Comparison of ENCODE assay signal across 24 cellular contexts in genomic region chr4:8726344-8726851, GRCh38.
DNase-seq lines count a peak whose midpoint lies in the region; ATAC-seq and TF ChIP-seq lines count a peak whose summit lies in the region.
"Had no signal": no experiment of that assay in that cellular context is flagged by ENCODE, and none has a peak within 500 bp of the region (broad histone marks: within the 10 kb centered on the region; RNA-seq: fewer than 3 reads in every experiment).

No MANE protein-coding gene starts in this region.

- intact Hi-C loops in cardiac septum (cut with DNase I) = no loop called here
- intact Hi-C loops in left ventricle myocardium superior (cut with micrococcal nuclease) = no loop called here

- CTCF ChIA-PET in GM10248 (lab: Yijun Ruan, JAX) = no interaction called here

- ATAC-seq in left ventricle myocardium superior = no peak
- ATAC-seq: left colon; stimulated activated effector memory CD8-positive, alpha-beta T cell treated with anti-CD3 and anti-CD28 coated beads, Interleukin-12 subunit alpha, Interleukin-12 subunit beta, amount 100 ng/mL, for 72 hours; T-cell had no signal

- in situ Hi-C loops in G401 (cut with HindIII; ENCODE audit: low sequenced_read_pairs) = no loop called here

- TF ChIP-seq CTCF in WERI-Rb-1 (IDR thresholded peaks at IDR 0.05; ENCODE audit: low read depth, low read length) (no peak), GM10248 (IDR thresholded peaks at IDR 0.05; ENCODE audit: control extremely low read depth, extremely low read depth, low read depth, missing control alignments) (no peak)

- H3K4me3 ChIP-seq in WERI-Rb-1 (ENCODE audit: low read depth, low read length) = no peak overlapping the region
- H3K4me3 ChIP-seq: cardiac muscle cell, esophagus muscularis mucosa had no signal

- no peaks in the 10 kb centered on the region for H3K9me3 ChIP-seq in WERI-Rb-1 (ENCODE audit: severe bottlenecking)
- H3K9me3 ChIP-seq: esophagus muscularis mucosa, neutrophil had no signal

- DNase-seq in cardiac septum (ENCODE audit: low spot score) (peak; percentile 62), left ventricle myocardium superior (no peak), WERI-Rb-1 (peak; percentile 3), myocyte (ENCODE audit: low read depth) (peak; percentile 16), ureter (ENCODE audit: low spot score) (peak; percentile 22), G401 (ENCODE audit: low spot score) (no peak), NCI-H1694 (lab: John Stamatoyannopoulos, UW) (no peak), GM10248 (ENCODE audit: extremely low spot score) (no peak)
- DNase-seq: activated gamma-delta T cell; AML-193; amniotic stem cell; DND-41; effector CD4-positive, alpha-beta T cell; HFFc6; KBM-7; MV-4-11; NCI-H2029; NCI-H446 treated with DMSO at 0.1 percent for 48 hours had no signal

- POLR2A ChIA-PET in GM10248 (lab: Yijun Ruan, JAX) = no interaction called here

- no peak overlapping the region for H3K27ac ChIP-seq in WERI-Rb-1
- H3K27ac ChIP-seq: cardiac muscle cell, esophagus muscularis mucosa, neutrophil had no signal

- no peaks in the 10 kb centered on the region for H3K27me3 ChIP-seq in WERI-Rb-1 (ENCODE audit: insufficient read depth, low read depth, severe bottlenecking)

- no peaks in the 10 kb centered on the region for H3K36me3 ChIP-seq in WERI-Rb-1
- H3K36me3 ChIP-seq: cardiac muscle cell, esophagus muscularis mucosa, neutrophil had no signal

Comparison
In these comparisons a context has a peak if more than half of its experiments do, and no peak if none do; other contexts are left out.
1. DNase-seq: peak in cardiac septum (single experiment), WERI-Rb-1 (single experiment), myocyte (single experiment) and ureter (single experiment); none in left ventricle myocardium superior (single experiment), G401 (single experiment), NCI-H1694 (single experiment) and GM10248 (single experiment).